ENCODE assay signal across 8 cellular contexts in the genomic region with DNA sequence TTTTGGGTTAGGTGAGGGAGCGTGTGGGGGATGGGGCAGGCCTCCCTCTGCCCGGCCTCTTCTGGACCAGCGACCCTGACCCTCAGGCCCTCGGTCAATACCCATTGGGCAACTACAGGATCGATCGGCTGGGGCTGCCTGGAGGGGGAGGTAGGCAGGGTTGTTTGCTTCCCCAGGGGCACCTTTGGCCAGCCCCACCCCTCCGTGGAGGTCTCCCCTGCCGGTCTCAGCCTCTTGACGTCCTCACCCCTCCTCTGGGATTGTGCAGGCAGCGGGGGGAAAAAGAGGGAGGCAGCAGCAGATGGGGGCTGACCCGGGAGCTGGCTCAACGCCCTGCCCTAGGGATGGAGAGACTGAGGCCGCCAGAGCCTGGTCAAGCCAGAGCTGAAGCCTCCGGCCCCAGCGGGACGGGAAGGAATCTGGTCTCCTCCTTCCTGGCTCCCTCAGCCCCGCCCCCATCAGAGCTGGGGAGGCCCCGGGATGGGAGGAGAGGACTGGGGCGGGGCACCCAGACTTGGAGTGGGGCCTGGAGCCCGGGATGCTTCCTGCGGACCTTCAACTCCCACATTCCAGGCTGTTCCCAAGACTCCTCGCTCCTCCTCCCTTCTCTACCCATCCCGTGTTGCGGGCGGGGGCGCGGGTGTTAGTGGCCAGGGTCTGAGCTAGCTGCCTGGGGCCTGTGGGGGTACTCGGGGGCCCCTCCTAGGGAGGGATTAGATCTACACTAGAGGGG. TPM values are rescaled to one million over a fixed set of nuclear protein-coding genes. Genes with fewer than 3 reads are reported as not detected.
A peak's percentile ranks its signal among the peaks of the same experiment; 100 is the strongest.
DNase-seq lines count a peak whose midpoint lies in the region; ATAC-seq and TF ChIP-seq lines count a peak whose summit lies in the region.

No MANE protein-coding gene starts in this region.

- 18% methylated on average over 18 of the region's 28 CpGs for WGBS in smooth muscle cell (ENCODE audit: low lambda C conversion rate)

- no peak for TF ChIP-seq CTCF in smooth muscle cell (IDR thresholded peaks at IDR 0.05; ENCODE audit: borderline replicate concordance, insufficient read depth, poor library complexity, severe bottlenecking)

- no peak for ATAC-seq in HG03378 (IDR thresholded peaks at IDR 0.05; ENCODE audit: unreplicated experiment)
- ATAC-seq in GM21447 (IDR thresholded peaks at IDR 0.05; ENCODE audit: unreplicated experiment): no peak
- ATAC-seq in HG02970 (IDR thresholded peaks at IDR 0.05; ENCODE audit: low FRiP score, unreplicated experiment): no peak

- DNase-seq in HCEC 1CT (peak; percentile 97), brain pericyte (ENCODE audit: low read depth, low spot score) (peak; percentile 95), iPS-NIHi11 (ENCODE audit: low spot score) (peak; percentile 90), smooth muscle cell (lab: John Stamatoyannopoulos, UW; ENCODE audit: unreplicated experiment) (peak; percentile 80), NCI-H2196 (lab: John Stamatoyannopoulos, UW; ENCODE audit: unreplicated experiment) (no peak)

- no peaks in the 10 kb centered on the region for H3K79me2 ChIP-seq in smooth muscle cell (ENCODE audit: low read depth)

- H3K9me3 ChIP-seq in smooth muscle cell (replicated peaks; ENCODE audit: low read depth): no peaks in the 10 kb centered on the region

- H3K4me2 ChIP-seq in smooth muscle cell: peak overlapping the region; percentile 80

- no peaks in the 10 kb centered on the region for H4K20me1 ChIP-seq in smooth muscle cell (ENCODE audit: low read depth)

- peak overlapping the region; percentile 57 for H2AFZ ChIP-seq in smooth muscle cell (ENCODE audit: low read depth)

- H3K4me1 ChIP-seq in smooth muscle cell (ENCODE audit: low read depth): peaks cover 21% of the 10 kb centered on the region

- H3K27me3 ChIP-seq in smooth muscle cell (ENCODE audit: low read depth): no peaks in the 10 kb centered on the region

- peak overlapping the region; percentile 35 for H3K9ac ChIP-seq in smooth muscle cell (ENCODE audit: low read depth)

- H3K36me3 ChIP-seq in smooth muscle cell (ENCODE audit: low read depth): no peaks in the 10 kb centered on the region

- H3F3A ChIP-seq in smooth muscle cell (ENCODE audit: low read depth): peaks cover 17% of the 10 kb centered on the region

- peak overlapping the region; percentile 75 for H3K27ac ChIP-seq in smooth muscle cell (ENCODE audit: low read depth)

- peak overlapping the region; percentile 29 for H3K4me3 ChIP-seq in smooth muscle cell

RNA-seq across cellular contexts. Expression of a gene that starts 14.4 kb away (rescaled TPM):
- total RNA-seq in smooth muscle cell: 14.0 and 19.1 TPM in 2 replicates
- polyA plus RNA-seq in smooth muscle cell: 89.6 and 94.9 TPM in 2 replicates

RNA-seq across cellular contexts. Expression of a gene that starts 26.7 kb away (rescaled TPM):
- 3.7 and 6.0 TPM in 2 replicates for total RNA-seq in smooth muscle cell
- 2.3 and 5.4 TPM in 2 replicates for polyA plus RNA-seq in smooth muscle cell

RNA-seq across cellular contexts. Expression of a gene that starts 34.0 kb away (rescaled TPM):
- total RNA-seq in smooth muscle cell: not detected in 2 replicates
- 0.48 and 1.1 TPM in 2 replicates for polyA plus RNA-seq in smooth muscle cell

RNA-seq across cellular contexts. Expression of a gene that starts 59.7 kb away (rescaled TPM):
- total RNA-seq in smooth muscle cell: not detected in 2 replicates
- 0.40 and 1.2 TPM in 2 replicates for polyA plus RNA-seq in smooth muscle cell
